ENCODE assay signal across 13 cellular contexts in genomic region chr1:68624233-68624632, GRCh38.
DNase-seq lines count a peak whose midpoint lies in the region; ATAC-seq, FAIRE-seq and TF ChIP-seq lines count a peak whose summit lies in the region.
"Had no signal": no experiment of that assay in that cellular context is flagged by ENCODE, and none has a peak within 500 bp of the region (broad histone marks: within the 10 kb centered on the region; RNA-seq: fewer than 3 reads in every experiment).

No MANE protein-coding gene starts in this region.

- intact Hi-C loops in endothelial cell of umbilical vein (cut with micrococcal nuclease) (no loop called here), spleen (cut with DNase I; ENCODE audit: low total_unique reads) (no loop called here)

- no peak for TF ChIP-seq CTCF in endothelial cell of umbilical vein (IDR thresholded peaks at IDR 0.05; ENCODE audit: extremely low read depth in 1 of 2, insufficient read depth in 1 of 2, low read depth in 1 of 2, low read length in 2 of 2)
- no peak for TF ChIP-seq CTCF in kidney epithelial cell (IDR thresholded peaks at IDR 0.05; ENCODE audit: insufficient read depth, low read length, poor library complexity, severe bottlenecking)
- TF ChIP-seq CTCF in spleen (IDR thresholded peaks at IDR 0.05 in 8 of 11, conservative IDR thresholded peaks at IDR 0.05 in 3 of 11): no peak

- POLR2A ChIA-PET in endothelial cell of umbilical vein (lab: Charles Lee): no interaction called here

- no peaks in the 10 kb centered on the region for H3K9me3 ChIP-seq in GM23248 (ENCODE audit: low read depth)
- H3K9me3 ChIP-seq in endothelial cell of umbilical vein (replicated peaks; ENCODE audit: control insufficient read depth, insufficient read depth, low read length): no peaks in the 10 kb centered on the region
- H3K9me3 ChIP-seq in spleen: peaks cover 0 to 37% (median 25%) of the 10 kb centered on the region in 8 donors

- no peaks in the 10 kb centered on the region for H3K9me2 ChIP-seq in GM23248 (ENCODE audit: insufficient read depth)

- dilution Hi-C loops in endothelial cell of umbilical vein (cut with MboI; ENCODE audit: extremely low pct_ligation_motif_present, low sequenced_read_pairs): no loop called here

- H3K4me1 ChIP-seq in GM23248 (ENCODE audit: insufficient read depth): peaks cover 6% of the 10 kb centered on the region
- no peaks in the 10 kb centered on the region for H3K4me1 ChIP-seq in endothelial cell of umbilical vein (ENCODE audit: control insufficient read depth, extremely low read depth, insufficient read depth, low read length)
- no peaks in the 10 kb centered on the region for H3K4me1 ChIP-seq in spleen

- no TSS peak for BruUV-seq in endothelial cell of umbilical vein (replicated peaks; lab: Mats Ljungman, UMichigan)

- H3K9me1 ChIP-seq in endothelial cell of umbilical vein (replicated peaks; ENCODE audit: control insufficient read depth, extremely low read depth, insufficient read depth, low read length): no peaks in the 10 kb centered on the region

- H3K4me2 ChIP-seq in GM23248 (ENCODE audit: unreplicated experiment) (no peak overlapping the region), endothelial cell of umbilical vein (ENCODE audit: insufficient read depth, low read length) (no peak overlapping the region)

- no peak for FAIRE-seq in endothelial cell of umbilical vein (lab: Jason Lieb, UNC)
- FAIRE-seq: GM18507 had no signal

- H3F3A ChIP-seq in GM23248 (ENCODE audit: insufficient read depth): no peaks in the 10 kb centered on the region

- H3K36me3 ChIP-seq in GM23248 (ENCODE audit: low read depth) (no peaks in the 10 kb centered on the region), endothelial cell of umbilical vein (ENCODE audit: control insufficient read depth in 2 of 2, extremely low read depth in 1 of 2, insufficient read depth in 2 of 2, low read length in 2 of 2) (no peaks in the 10 kb centered on the region), kidney epithelial cell (ENCODE audit: control insufficient read depth, insufficient read depth, low read length) (no peaks in the 10 kb centered on the region), spleen (no peaks in the 10 kb centered on the region)

- DNase-seq in GM23248 (peak; percentile 73), RPMI7951 (ENCODE audit: low read depth) (peak; percentile 40), endothelial cell of umbilical vein (ENCODE audit: low read depth, low spot score) (peak; percentile 52), kidney epithelial cell (ENCODE audit: low read depth) (peak; percentile 68), spleen (no peak), hepatic stellate cell (ENCODE audit: low spot score) (no peak)
- DNase-seq: activated T-cell treated with anti-CD3 and anti-CD28 coated beads, Interleukin-2, amount 50 U/mL, for 1 hour; SHP77 had no signal

- in situ Hi-C loops in GM23248 (cut with MboI): no loop called here

- H3K79me2 ChIP-seq in GM23248 (ENCODE audit: insufficient read depth): no peaks in the 10 kb centered on the region
- H3K79me2 ChIP-seq in endothelial cell of umbilical vein (ENCODE audit: control insufficient read depth, insufficient read depth, low read length): no peaks in the 10 kb centered on the region

- H3K27ac ChIP-seq in GM23248 (no peak overlapping the region), endothelial cell of umbilical vein (ENCODE audit: insufficient read depth, low read depth, low read length) (no peak overlapping the region), spleen (no peak overlapping the region)
- H3K27ac ChIP-seq: VCaP had no signal

- H3K4me3 ChIP-seq in GM23248: no peak overlapping the region
- H3K4me3 ChIP-seq in endothelial cell of umbilical vein (replicated peaks in 1 of 3; ENCODE audit: insufficient read depth in 1 of 3, low read depth in 1 of 3, low read length in 3 of 3): no peak overlapping the region
- no peak overlapping the region for H3K4me3 ChIP-seq in kidney epithelial cell (ENCODE audit: low read depth, low read length)
- no peak overlapping the region for H3K4me3 ChIP-seq in spleen

- H4K20me1 ChIP-seq in GM23248 (ENCODE audit: insufficient read depth): peaks cover 2% of the 10 kb centered on the region; the same call in 1 of the 2 replicates
- H4K20me1 ChIP-seq in endothelial cell of umbilical vein (replicated peaks; ENCODE audit: control insufficient read depth, extremely low read depth, insufficient read depth, low read length): no peaks in the 10 kb centered on the region

- no peak overlapping the region for H2AFZ ChIP-seq in GM23248
- H2AFZ ChIP-seq in endothelial cell of umbilical vein (ENCODE audit: low read depth, low read length): no peak overlapping the region

- 27 to 41% methylated on average over 3 of the region's 3 CpGs for WGBS in GM23248 (ENCODE audit: low coverage in 1 of 2, low lambda C conversion rate in 2 of 2, missing lambda C conversion rate in 2 of 2), 2 experiments
- 67 to 90% (median 85%) methylated on average over 3 of the region's 3 CpGs for WGBS in spleen, 5 donors

- H3K27me3 ChIP-seq in GM23248 (replicated peaks; ENCODE audit: insufficient read depth) (no peaks in the 10 kb centered on the region), endothelial cell of umbilical vein (ENCODE audit: control insufficient read depth in 2 of 2, insufficient read depth in 2 of 2, low read length in 2 of 2) (no peaks in the 10 kb centered on the region), kidney epithelial cell (ENCODE audit: control insufficient read depth, insufficient read depth, low read length) (no peaks in the 10 kb centered on the region), spleen (replicated peaks in 1 of 7) (no peaks in the 10 kb centered on the region)

- CTCF ChIA-PET in endothelial cell of umbilical vein (lab: Charles Lee): interaction anchor here (1.6 kb wide), 1 partner anchor 25 kb away, joined by 3 read pairs; no protein-coding TSS in a partner anchor

- H3K9ac ChIP-seq in GM23248 (no peak overlapping the region), endothelial cell of umbilical vein (replicated peaks; ENCODE audit: extremely low read depth, insufficient read depth, low read length) (no peak overlapping the region)

- ATAC-seq in HG03520 (IDR thresholded peaks at IDR 0.05; ENCODE audit: unreplicated experiment) (no peak), HG03175 (IDR thresholded peaks at IDR 0.05; ENCODE audit: unreplicated experiment) (no peak)
- ATAC-seq: stimulated activated effector memory CD8-positive, alpha-beta T cell treated with anti-CD3 and anti-CD28 coated beads, Interleukin-12 subunit alpha, Interleukin-12 subunit beta, amount 100 ng/mL, for 72 hours had no signal

- no peak for TF ChIP-seq POLR2A in endothelial cell of umbilical vein (IDR thresholded peaks at IDR 0.05; ENCODE audit: low read depth, low read length)
- TF ChIP-seq POLR2A in spleen (IDR thresholded peaks at IDR 0.05): no peak

TF ChIP-seq in endothelial cell of umbilical vein, 7 proteins besides CTCF, POLR2A, EP300 and RAD21:
- peak; percentile 43 for TF ChIP-seq FOS (IDR thresholded peaks at IDR 0.05; ENCODE audit: borderline replicate concordance, insufficient read depth, low read length)
- TF ChIP-seq JUN (IDR thresholded peaks at IDR 0.05; ENCODE audit: borderline replicate concordance, insufficient read depth, insufficient read length, low read depth): peak; percentile 29
- TF ChIP-seq MYC (IDR thresholded peaks at IDR 0.05; ENCODE audit: low read depth, low read length): no peak
- TF ChIP-seq POLR2AphosphoS5 (IDR thresholded peaks at IDR 0.05; ENCODE audit: insufficient read depth, low read depth, low read length): no peak
- no peak for TF ChIP-seq EZH2 (IDR thresholded peaks at IDR 0.05; ENCODE audit: borderline replicate concordance, low read depth, low read length, severe bottlenecking)
- TF ChIP-seq MAX (IDR thresholded peaks at IDR 0.05; ENCODE audit: insufficient read depth, insufficient read length): no peak
- no peak for TF ChIP-seq GATA2 (IDR thresholded peaks at IDR 0.05; ENCODE audit: insufficient read depth, insufficient read length, low read depth, low read length)

Comparison
In these comparisons a context has a peak if more than half of its experiments do, and no peak if none do; other contexts are left out.
1. DNase-seq: peak in GM23248 (single experiment), RPMI7951 (single experiment), endothelial cell of umbilical vein (single experiment) and kidney epithelial cell (single experiment); none in spleen (single experiment) and hepatic stellate cell (single experiment).